In the genomic region with DNA sequence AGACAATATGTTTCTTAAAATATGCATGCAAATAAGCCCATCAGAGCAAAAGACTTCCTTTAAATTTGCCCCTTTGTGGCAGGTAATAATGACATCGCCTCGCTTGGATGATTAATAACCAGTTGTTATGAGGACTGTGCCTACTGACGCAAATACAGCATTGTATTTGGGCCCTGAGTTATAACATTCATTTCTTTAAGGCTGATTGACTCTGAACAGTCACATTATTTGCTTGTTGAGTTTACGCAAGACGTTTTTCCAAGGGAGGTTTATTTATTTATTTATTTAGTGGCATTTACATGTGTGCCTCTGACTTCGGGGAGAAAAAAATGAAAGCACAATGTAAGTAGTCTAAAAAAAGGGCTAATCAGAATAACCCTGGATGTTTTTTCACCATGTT, we compare ENCODE assay signal across 9 cellular contexts.
DNase-seq lines count a peak whose midpoint lies in the region; ATAC-seq, FAIRE-seq and TF ChIP-seq lines count a peak whose summit lies in the region.
"Had no signal": no experiment of that assay in that cellular context is flagged by ENCODE, and none has a peak within 500 bp of the region (broad histone marks: within the 10 kb centered on the region; RNA-seq: fewer than 3 reads in every experiment).

No MANE protein-coding gene starts in this region.

- RAD21 ChIA-PET in GM12878 (lab: Charles Lee; ENCODE audit: unreplicated experiment), result interaction anchor here (1.1 kb wide), 1 partner anchor 12 kb away, joined by 3 read pairs; no protein-coding TSS in a partner anchor

- POLR2A ChIA-PET in GM12878 (lab: Charles Lee), result interaction anchor here (0.6 kb wide), 1 partner anchor 9 kb away, joined by 3 read pairs; no protein-coding TSS in a partner anchor
- POLR2A ChIA-PET in naive thymus-derived CD8-positive, alpha-beta T cell (lab: Charles Lee), result no interaction called here

- DNase-seq in AG10803 (ENCODE audit: low read depth), result peak; percentile 77
- DNase-seq in GM12878 (ENCODE audit: low read depth, low spot score), result no peak
- DNase-seq in mesenchymal stem cell, result peak; percentile 48
- DNase-seq in GM19239 (ENCODE audit: insufficient read length, low spot score), result no peak
- no peak for DNase-seq in central memory CD4-positive, alpha-beta T cell
- DNase-seq in naive thymus-derived CD8-positive, alpha-beta T cell, result no peak
- DNase-seq: activated T-cell treated with anti-CD3 and anti-CD28 coated beads, Interleukin-2, amount 50 U/mL, for 48 hours had no signal

- H4K91ac ChIP-seq in mesenchymal stem cell (ENCODE audit: low read length), result no peak overlapping the region

- peak overlapping the region; percentile 49 for H3K4me3 ChIP-seq in AG10803 (ENCODE audit: low read length)
- H3K4me3 ChIP-seq in GM12878, result no peak overlapping the region
- H3K4me3 ChIP-seq in mesenchymal stem cell (ENCODE audit: insufficient read depth in 1 of 2, low read depth in 1 of 2, low read length in 2 of 2), result peak overlapping the region in 1 of 2 experiments; percentile 70

- TF ChIP-seq RAD21 in GM12878 (IDR thresholded peaks at IDR 0.05; ENCODE audit: insufficient read depth, low read depth, low read length), result no peak

- 9% methylated on average over 6 of the region's 6 CpGs for WGBS in GM12878 (ENCODE audit: insufficient coverage, insufficient replicate concordance, low lambda C conversion rate, missing lambda C conversion rate)
- WGBS in mesenchymal stem cell, result 74% methylated on average over 5 of the region's 6 CpGs

- ATAC-seq in HG03469 (IDR thresholded peaks at IDR 0.05; ENCODE audit: unreplicated experiment), result peak; percentile 44
- peak; percentile 69 for ATAC-seq in GM12878
- ATAC-seq in naive thymus-derived CD8-positive, alpha-beta T cell, result no peak
- no peak for ATAC-seq in GM18505 (IDR thresholded peaks at IDR 0.05; ENCODE audit: unreplicated experiment)

- H3K9me3 ChIP-seq in GM12878 (replicated peaks; ENCODE audit: control insufficient read depth, insufficient read depth, low read length) (no peaks in the 10 kb centered on the region), mesenchymal stem cell (ENCODE audit: control insufficient read depth, low read length) (no peaks in the 10 kb centered on the region)

- H2BK120ac ChIP-seq in mesenchymal stem cell (ENCODE audit: low read depth, low read length), result no peak overlapping the region

- BruUV-seq in GM12878 (replicated peaks; lab: Mats Ljungman, UMichigan), result no TSS peak

- H2AK5ac ChIP-seq in mesenchymal stem cell (ENCODE audit: low read length, severe bottlenecking), result no peak overlapping the region

- no peak overlapping the region for H3K4me3 Mint-ChIP-seq in naive thymus-derived CD8-positive, alpha-beta T cell

- intact Hi-C loops in GM12878 (cut with micrococcal nuclease; ENCODE audit: unreplicated experiment), result no loop called here

- SMC1A ChIA-PET in GM12878 (lab: Charles Lee; ENCODE audit: uncharacterized antibody, unreplicated experiment), result interaction anchor here (0.6 to 1.1 kb wide), 3 partner anchors 30 to 85 kb away, joined by 3 read pairs; no protein-coding TSS in a partner anchor

- H3K9me3 Mint-ChIP-seq in naive thymus-derived CD8-positive, alpha-beta T cell, result peaks cover 0 to 3% (median 0%) of the 10 kb centered on the region in 9 donors

- H3K23ac ChIP-seq in mesenchymal stem cell (ENCODE audit: low read length in 2 of 2), result no peak overlapping the region

- no peak overlapping the region for H3K4ac ChIP-seq in mesenchymal stem cell (ENCODE audit: low read depth in 1 of 2, low read length in 2 of 2)

- H3K27me3 Mint-ChIP-seq in naive thymus-derived CD8-positive, alpha-beta T cell, result no peaks in the 10 kb centered on the region

- H3K4me1 ChIP-seq in GM12878 (ENCODE audit: control insufficient read depth, insufficient read depth, low read length) (no peaks in the 10 kb centered on the region), mesenchymal stem cell (ENCODE audit: control insufficient read depth, insufficient read depth, low read depth, low read length) (peaks cover 3% of the 10 kb centered on the region)

- no peak overlapping the region for H2BK5ac ChIP-seq in mesenchymal stem cell (ENCODE audit: low read depth, low read length, poor library complexity, severe bottlenecking)

- no peak for TF ChIP-seq EP300 in GM12878 (IDR thresholded peaks at IDR 0.05; ENCODE audit: borderline replicate concordance in 1 of 2, control insufficient read depth in 1 of 2, low read depth in 2 of 2, low read length in 2 of 2)

- no peak overlapping the region for H2AFZ ChIP-seq in GM12878 (ENCODE audit: control insufficient read depth, low read depth, low read length)
- H2AFZ ChIP-seq in mesenchymal stem cell (ENCODE audit: low read depth, low read length), result no peak overlapping the region

- no peak for TF ChIP-seq POLR2A in GM12878 (IDR thresholded peaks at IDR 0.05; ENCODE audit: low read depth, low read length)
- no peak for TF ChIP-seq POLR2A in GM18505 (IDR thresholded peaks at IDR 0.05; ENCODE audit: borderline replicate concordance, extremely low read depth, insufficient read depth, insufficient read length)

- H3K36me3 ChIP-seq in GM12878 (ENCODE audit: control insufficient read depth in 2 of 2, insufficient read depth in 2 of 2, low read length in 1 of 2), result no peaks in the 10 kb centered on the region
- H3K36me3 ChIP-seq in mesenchymal stem cell (ENCODE audit: control insufficient read depth in 1 of 2, insufficient read depth in 2 of 2, low read depth in 1 of 2, low read length in 2 of 2), result no peaks in the 10 kb centered on the region

- H3K27me3 ChIP-seq in GM12878 (replicated peaks in 1 of 2; ENCODE audit: control insufficient read depth in 2 of 2, insufficient read depth in 2 of 2, low read length in 1 of 2), result no peaks in the 10 kb centered on the region
- H3K27me3 ChIP-seq in mesenchymal stem cell (ENCODE audit: control insufficient read depth in 1 of 2, insufficient read depth in 1 of 2, low read length in 2 of 2), result no peaks in the 10 kb centered on the region

- H3K4me2 ChIP-seq in GM12878 (ENCODE audit: control insufficient read depth, insufficient read depth), result no peak overlapping the region
- H3K4me2 ChIP-seq in mesenchymal stem cell (ENCODE audit: low read length, poor library complexity, severe bottlenecking), result peak overlapping the region; percentile 59

- peaks cover 0 to 9% (median 5%) of the 10 kb centered on the region in 4 donors for H3K4me1 Mint-ChIP-seq in naive thymus-derived CD8-positive, alpha-beta T cell

- no peak for FAIRE-seq in GM12878 (lab: Jason Lieb, UNC)
- no peak for FAIRE-seq in GM19239 (lab: Jason Lieb, UNC)

- H4K8ac ChIP-seq in mesenchymal stem cell (ENCODE audit: low read length), result no peak overlapping the region

- H3K18ac ChIP-seq in mesenchymal stem cell (ENCODE audit: low read depth in 1 of 2, low read length in 2 of 2), result no peak overlapping the region

- peaks cover 6% of the 10 kb centered on the region for H3K79me1 ChIP-seq in mesenchymal stem cell (replicated peaks; ENCODE audit: low read length, poor library complexity, severe bottlenecking)

- H3K79me2 ChIP-seq in GM12878 (ENCODE audit: control insufficient read depth, insufficient read depth, low read length), result no peaks in the 10 kb centered on the region

- H4K20me1 ChIP-seq in GM12878 (ENCODE audit: control insufficient read depth, insufficient read depth), result no peaks in the 10 kb centered on the region

- in situ Hi-C loops in GM12878 (cut with MboI), result no loop called here

- no peak overlapping the region for H3K14ac ChIP-seq in mesenchymal stem cell (ENCODE audit: low read length in 2 of 2)

- no peaks in the 10 kb centered on the region for H3K36me3 Mint-ChIP-seq in naive thymus-derived CD8-positive, alpha-beta T cell

- no peak for TF ChIP-seq CTCF in AG10803 (conservative IDR thresholded peaks at IDR 0.05; ENCODE audit: low read length)
- TF ChIP-seq CTCF in GM12878 (IDR thresholded peaks at IDR 0.05 in 2 of 3, conservative IDR thresholded peaks at IDR 0.05 in 1 of 3; ENCODE audit: control insufficient read depth in 2 of 3, extremely low read depth in 1 of 3, insufficient read depth in 1 of 3, low read depth in 3 of 3, low read length in 3 of 3), result no peak

- no peak overlapping the region for H3K9ac ChIP-seq in GM12878 (ENCODE audit: control insufficient read depth, insufficient read depth, low read length)
- H3K9ac ChIP-seq in mesenchymal stem cell (ENCODE audit: low read length), result peak overlapping the region; percentile 88

- no peak overlapping the region for H2BK12ac ChIP-seq in mesenchymal stem cell (ENCODE audit: low read length in 2 of 2)

- H3K27ac ChIP-seq in GM12878 (ENCODE audit: control insufficient read depth, insufficient read depth), result no peak overlapping the region
- no peak overlapping the region for H3K27ac ChIP-seq in mesenchymal stem cell (ENCODE audit: low read length, poor library complexity, severe bottlenecking)

- CTCF ChIA-PET in GM12878 (lab: Yijun Ruan, JAX), result no interaction called here

- no peak overlapping the region for H2BK15ac ChIP-seq in mesenchymal stem cell (ENCODE audit: low read depth, poor library complexity, severe bottlenecking)

- H3K27ac Mint-ChIP-seq in naive thymus-derived CD8-positive, alpha-beta T cell, result no peak overlapping the region

TF ChIP-seq in GM12878, 131 proteins besides CTCF, POLR2A, EP300 and RAD21 (continues in another document):
- no peak for TF ChIP-seq BCL11A (IDR thresholded peaks at IDR 0.05; ENCODE audit: low read depth, low read length)
- TF ChIP-seq RELA (IDR thresholded peaks at IDR 0.05; ENCODE audit: borderline replicate concordance, partially characterized antibody), result no peak
- TF ChIP-seq HCFC1 (IDR thresholded peaks at IDR 0.05; ENCODE audit: low read length), result no peak

Comparison
In these comparisons a context has a peak if more than half of its experiments do, and no peak if none do; other contexts are left out.
1. DNase-seq: peak in AG10803 (single experiment) and mesenchymal stem cell (single experiment); none in GM12878 (single experiment), GM19239 (single experiment), central memory CD4-positive, alpha-beta T cell (single experiment) and naive thymus-derived CD8-positive, alpha-beta T cell (0 of 10).
2. ATAC-seq: peak in HG03469 (single experiment) and GM12878 (single experiment); none in naive thymus-derived CD8-positive, alpha-beta T cell (0 of 2) and GM18505 (single experiment).